ENCODE assay signal across 8 cellular contexts in genomic region chr6:145735356-145736165, GRCh38. TPM values are rescaled to one million over a fixed set of nuclear protein-coding genes. Genes with fewer than 3 reads are reported as not detected.
A peak's percentile ranks its signal among the peaks of the same experiment; 100 is the strongest.
DNase-seq lines count a peak whose midpoint lies in the region; ATAC-seq and TF ChIP-seq lines count a peak whose summit lies in the region.

Gene EPM2A (minus strand): TSS chr6:145735520. CDS start chr6:145735498, 22 bp downstream.

- peak within 1 kb of the TSS; percentile 61 for H3K4me3 ChIP-seq in HFF-Myc (replicated peaks; ENCODE audit: low read depth, low read length)
- H3K4me3 ChIP-seq in right cardiac atrium (ENCODE audit: low read length), result peak within 1 kb of the TSS; percentile 67
- H3K4me3 ChIP-seq in rectal smooth muscle tissue (ENCODE audit: low read length), result peak within 1 kb of the TSS; percentile 82

- H3K27ac ChIP-seq in right cardiac atrium (ENCODE audit: low read length) (peak within 1 kb of the TSS; percentile 99), rectal smooth muscle tissue (ENCODE audit: low read depth, low read length) (peak within 1 kb of the TSS; percentile 89)

- H3K9ac ChIP-seq in rectal smooth muscle tissue (ENCODE audit: low read length), result peak within 1 kb of the TSS; percentile 38

- intact Hi-C loops in right cardiac atrium (cut with DNase I), result loop anchor here in 2 of 4 donors (5.0 to 10.0 kb wide), 2 partner anchors 77 to 159 kb away; partner anchors contain the start of gene FBXO30 (in 2 of the 2)

- H3K9me3 ChIP-seq in right cardiac atrium (ENCODE audit: control insufficient read depth, low read length), result no peaks in the 10 kb centered on the region

- H3K4me1 ChIP-seq in right cardiac atrium (ENCODE audit: control insufficient read depth, insufficient read depth, low read length) (no peaks in the 10 kb centered on the region), rectal smooth muscle tissue (ENCODE audit: control insufficient read depth, insufficient read depth, low read length) (peaks cover 14% of the 10 kb centered on the region)

- DNase-seq in HFF-Myc (ENCODE audit: extremely low read depth, low read depth) (no peak), MV-4-11 (lab: John Stamatoyannopoulos, UW) (peak; percentile 55), T-helper 1 cell (peak; percentile 30 to 70 (median 40)), amniotic stem cell (lab: John Stamatoyannopoulos, UW) (peak; percentile 75), right cardiac atrium (peak; percentile 90 to 94 (median 94)), NCI-H1048 (lab: John Stamatoyannopoulos, UW) (no peak)

- WGBS in right cardiac atrium, result under 1% methylated on average over 69 of the region's 69 CpGs

- TF ChIP-seq CTCF in GM12873 (IDR thresholded peaks at IDR 0.05; ENCODE audit: insufficient read depth, low read depth, low read length, missing control alignments) (peak; percentile 6), HFF-Myc (IDR thresholded peaks at IDR 0.05; ENCODE audit: low read depth, low read length, missing control alignments) (no peak)

- H3K27me3 ChIP-seq in right cardiac atrium (ENCODE audit: control insufficient read depth, insufficient read depth) (no peaks in the 10 kb centered on the region), rectal smooth muscle tissue (ENCODE audit: control insufficient read depth, insufficient read depth, low read length) (no peaks in the 10 kb centered on the region)

- ATAC-seq in right cardiac atrium, result peak; percentile 92 to 94

- H3K36me3 ChIP-seq in rectal smooth muscle tissue (ENCODE audit: control insufficient read depth, insufficient read depth, low read length), result no peaks in the 10 kb centered on the region

RNA-seq across cellular contexts. Expression of gene EPM2A, which starts in this region (rescaled TPM):
- total RNA-seq in right cardiac atrium, result 10 to 100 TPM; 35.0 to 42.3 (median 39.5) TPM
- polyA plus RNA-seq in right cardiac atrium, result 13.7 TPM

Comparison
In these comparisons a context has a peak if more than half of its experiments do, and no peak if none do; other contexts are left out.
1. DNase-seq: peak in MV-4-11 (single experiment), T-helper 1 cell (5 of 5), amniotic stem cell (single experiment) and right cardiac atrium (3 of 3); none in HFF-Myc (single experiment) and NCI-H1048 (single experiment).
2. Peak in every context shown above with its lines, with median percentiles within 50 percentile points of each other: H3K4me3 ChIP-seq.